8 cellular contexts compared by ENCODE assay signal in genomic region chr10:58268946-58269831, GRCh38. TPM values are rescaled to one million over a fixed set of nuclear protein-coding genes. Genes with fewer than 3 reads are reported as not detected.
DNase-seq lines count a peak whose midpoint lies in the region; ATAC-seq and TF ChIP-seq lines count a peak whose summit lies in the region.

TSS of gene CISD1 (plus strand) at chr10:58269162. CDS start at chr10:58269274, 112 bp downstream.

- H3K4me3 Mint-ChIP-seq in T-helper 1 cell treated with Interleukin-12 subunit alpha and Interleukin-12 subunit beta and Interleukin-4 antibody, amounts not matched to agents 30 μg/mL and 1 μg/mL, for 36 hours = peak within 1 kb of the TSS; percentile 93
- peak within 1 kb of the TSS; percentile 89 for H3K4me3 Mint-ChIP-seq in progenitor cell of endocrine pancreas (ENCODE audit: low read depth)

- H3K27ac Mint-ChIP-seq in T-helper 1 cell treated with Interleukin-12 subunit alpha and Interleukin-12 subunit beta and Interleukin-4 antibody, amounts not matched to agents 30 μg/mL and 1 μg/mL, for 36 hours = peak within 1 kb of the TSS; percentile 96
- peak within 1 kb of the TSS; percentile 99 for H3K27ac Mint-ChIP-seq in progenitor cell of endocrine pancreas

- no peaks in the 10 kb centered on the region for H3K27me3 Mint-ChIP-seq in T-helper 1 cell treated with Interleukin-12 subunit alpha and Interleukin-12 subunit beta and Interleukin-4 antibody, amounts not matched to agents 30 μg/mL and 1 μg/mL, for 36 hours (ENCODE audit: low read depth)
- H3K27me3 Mint-ChIP-seq in progenitor cell of endocrine pancreas = no peaks in the 10 kb centered on the region

- ATAC-seq in HG02884 (IDR thresholded peaks at IDR 0.05; ENCODE audit: unreplicated experiment) = peak; percentile 57
- ATAC-seq in left cardiac atrium = peak; percentile 88 to 93

- no peaks in the 10 kb centered on the region for H3K9me3 Mint-ChIP-seq in T-helper 1 cell treated with Interleukin-12 subunit alpha and Interleukin-12 subunit beta and Interleukin-4 antibody, amounts not matched to agents 30 μg/mL and 1 μg/mL, for 36 hours
- no peaks in the 10 kb centered on the region for H3K9me3 Mint-ChIP-seq in progenitor cell of endocrine pancreas (ENCODE audit: low read depth)

- in situ Hi-C loops in GM13977 (cut with MboI; ENCODE audit: low pct_unique_long_range_greater_than_20kb, low sequenced_read_pairs, unreplicated experiment) = no loop called here

- no peak for TF ChIP-seq CTCF in GM13977 (IDR thresholded peaks at IDR 0.05; ENCODE audit: extremely low read depth, insufficient read depth, missing control alignments)
- TF ChIP-seq CTCF in progenitor cell of endocrine pancreas (IDR thresholded peaks at IDR 0.05; ENCODE audit: unreplicated experiment) = no peak

- H3K4me1 Mint-ChIP-seq in T-helper 1 cell treated with Interleukin-12 subunit alpha and Interleukin-12 subunit beta and Interleukin-4 antibody, amounts not matched to agents 30 μg/mL and 1 μg/mL, for 36 hours (ENCODE audit: low read depth) = peaks cover 30% of the 10 kb centered on the region
- H3K4me1 Mint-ChIP-seq in progenitor cell of endocrine pancreas (ENCODE audit: low read depth) = peaks cover 26% of the 10 kb centered on the region

- intact Hi-C loops in left cardiac atrium (cut with DNase I) = loop anchor here in 1 of 2 donors (2.0 kb wide), 1 partner anchor 66 kb away; the partner anchor contains the start of gene UBE2D1

- peaks cover 2% of the 10 kb centered on the region for H3K36me3 Mint-ChIP-seq in T-helper 1 cell treated with Interleukin-12 subunit alpha and Interleukin-12 subunit beta and Interleukin-4 antibody, amounts not matched to agents 30 μg/mL and 1 μg/mL, for 36 hours (ENCODE audit: low read depth)
- peaks cover 1% of the 10 kb centered on the region for H3K36me3 Mint-ChIP-seq in progenitor cell of endocrine pancreas (ENCODE audit: insufficient read depth)

- DNase-seq in GM13977 (ENCODE audit: low spot score) = peak; percentile 97
- peak; percentile 96 for DNase-seq in NCI-H1694 (lab: John Stamatoyannopoulos, UW)
- peak; percentile 98 for DNase-seq in amniotic stem cell (lab: John Stamatoyannopoulos, UW)
- DNase-seq in left cardiac atrium = peak; percentile 97
- peak; percentile 94 for DNase-seq in progenitor cell of endocrine pancreas (ENCODE audit: low spot score, unreplicated experiment)
- peak; percentile 97 for DNase-seq in ureter (ENCODE audit: low spot score)

RNA-seq across cellular contexts. Expression of gene CISD1, which starts in this region (rescaled TPM):
- total RNA-seq in left cardiac atrium = 100 to 1,000 TPM; 133 to 135 TPM
- total RNA-seq in progenitor cell of endocrine pancreas = 31.7 and 39.4 TPM in 2 replicates
- total RNA-seq in ureter = 23.2 TPM

Comparison
In these comparisons a context has a peak if more than half of its experiments do, and no peak if none do; other contexts are left out.
1. Peak in every context shown above with its lines: DNase-seq and ATAC-seq.